Comparison of ENCODE assay signal across 1 cellular context in genomic region chrX:48649109-48649508, GRCh38.
TF ChIP-seq lines count a peak whose summit lies in the region.

No MANE protein-coding gene starts in this region.

TF ChIP-seq in SK-N-SH, 30 proteins besides CTCF, POLR2A, EP300 and RAD21 (continued from another document):
- no peak for TF ChIP-seq SIN3A (IDR thresholded peaks at IDR 0.05; ENCODE audit: borderline replicate concordance, low read depth, low read length)
- TF ChIP-seq JUND (IDR thresholded peaks at IDR 0.05), result no peak
- no peak for TF ChIP-seq YY1 (IDR thresholded peaks at IDR 0.05; ENCODE audit: low read depth)
- TF ChIP-seq GABPA (IDR thresholded peaks at IDR 0.05; ENCODE audit: low read depth), result no peak
- no peak for TF ChIP-seq GATA2 (CRISPR knock-in tag; IDR thresholded peaks at IDR 0.05)
- no peak for TF ChIP-seq MAX (IDR thresholded peaks at IDR 0.05; ENCODE audit: low read depth)
